Comparison of ENCODE assay signal across 8 cellular contexts in genomic region chr11:87352759-87353707, GRCh38.
DNase-seq lines count a peak whose midpoint lies in the region; ATAC-seq and TF ChIP-seq lines count a peak whose summit lies in the region.

No MANE protein-coding gene starts in this region.

- peaks cover 5% of the 10 kb centered on the region for H3K27me3 Mint-ChIP-seq in nephron (ENCODE audit: low read depth)

- H3K4me2 ChIP-seq in OCI-LY1 (ENCODE audit: low read length) = no peak overlapping the region

- no peak for TF ChIP-seq POLR2A in esophagus muscularis mucosa (IDR thresholded peaks at IDR 0.05; ENCODE audit: low read depth)

- no peaks in the 10 kb centered on the region for H3F3A ChIP-seq in OCI-LY1 (ENCODE audit: insufficient read depth, low read length)

- TF ChIP-seq CTCF in HL-60 (IDR thresholded peaks at IDR 0.05; ENCODE audit: insufficient read depth, low read length) (peak; percentile 98), OCI-LY1 (IDR thresholded peaks at IDR 0.05; ENCODE audit: low read length) (peak; percentile 94), esophagus muscularis mucosa (IDR thresholded peaks at IDR 0.05) (peak in 2 of 3 experiments; percentile 96 to 99), nephron (IDR thresholded peaks at IDR 0.05; ENCODE audit: unreplicated experiment in 3 of 3) (peak; percentile 99)

- no peak overlapping the region for H2AFZ ChIP-seq in OCI-LY1 (ENCODE audit: low read length)

- H4K20me1 ChIP-seq in OCI-LY1 (ENCODE audit: insufficient read depth, low read length) = no peaks in the 10 kb centered on the region

- H3K27ac ChIP-seq in HL-60 (replicated peaks) (no peak overlapping the region), OCI-LY1 (ENCODE audit: low read depth, low read length, poor library complexity, severe bottlenecking) (no peak overlapping the region), esophagus muscularis mucosa (replicated peaks in 1 of 4) (no peak overlapping the region)

- no peak overlapping the region for H3K4me3 Mint-ChIP-seq in nephron

- no peaks in the 10 kb centered on the region for H3K9me3 Mint-ChIP-seq in nephron

- peak; percentile 34 for DNase-seq in DMS114 treated with DMSO at 0.1 percent for 48 hours (lab: John Stamatoyannopoulos, UW; ENCODE audit: unreplicated experiment)
- peak; percentile 49 to 67 for DNase-seq in HL-60 (ENCODE audit: low read depth in 1 of 2, low spot score in 1 of 2)
- peak; percentile 77 for DNase-seq in activated T-cell treated with anti-CD3 and anti-CD28 coated beads for 24 hours (ENCODE audit: low read depth)
- no peak for DNase-seq in esophagus muscularis mucosa (ENCODE audit: extremely low spot score)
- peak; percentile 70 for DNase-seq in stimulated activated naive CD4-positive, alpha-beta T cell treated with Interleukin-2 at 50 U/mL for 16 hours (lab: John Stamatoyannopoulos, UW)

- H3K9me3 ChIP-seq in OCI-LY1 (ENCODE audit: low read length) (no peaks in the 10 kb centered on the region), esophagus muscularis mucosa (no peaks in the 10 kb centered on the region)

- no peaks in the 10 kb centered on the region for H3K36me3 ChIP-seq in OCI-LY1 (ENCODE audit: insufficient read depth, low read length)
- H3K36me3 ChIP-seq in esophagus muscularis mucosa = no peaks in the 10 kb centered on the region

- no peak for TF ChIP-seq EP300 in esophagus muscularis mucosa (IDR thresholded peaks at IDR 0.05)

- WGBS in esophagus muscularis mucosa = 41% methylated on average over 12 of the region's 26 CpGs

- H3K4me3 ChIP-seq in HL-60 (replicated peaks; ENCODE audit: insufficient read depth, low read length) (no peak overlapping the region), OCI-LY1 (ENCODE audit: low read depth, low read length, poor library complexity, severe bottlenecking) (no peak overlapping the region), esophagus muscularis mucosa (no peak overlapping the region)

- H3K36me3 Mint-ChIP-seq in nephron (ENCODE audit: low read depth) = no peaks in the 10 kb centered on the region

- intact Hi-C loops in esophagus muscularis mucosa (cut with DNase I) = loop anchor here (10.0 kb wide), 1 partner anchor 1202 kb away; no protein-coding TSS in a partner anchor

- peak overlapping the region; percentile 17 to 94 (median 92) for H3K27ac Mint-ChIP-seq in nephron

- no peaks in the 10 kb centered on the region for H3K4me1 ChIP-seq in OCI-LY1 (ENCODE audit: insufficient read depth, low read length, severe bottlenecking)
- peaks cover 15 to 32% (median 23%) of the 10 kb centered on the region in 4 donors for H3K4me1 ChIP-seq in esophagus muscularis mucosa

- H3K9ac ChIP-seq in OCI-LY1 (ENCODE audit: low read length) = no peak overlapping the region

- peaks cover 25% of the 10 kb centered on the region for H3K4me1 Mint-ChIP-seq in nephron

- peak; percentile 95 for ATAC-seq in GM21367 (IDR thresholded peaks at IDR 0.05; ENCODE audit: unreplicated experiment)

- no peaks in the 10 kb centered on the region for H3K9me2 ChIP-seq in OCI-LY1 (ENCODE audit: low read depth, low read length)

- H3K27me3 ChIP-seq in HL-60 (ENCODE audit: insufficient read depth, poor library complexity, severe bottlenecking) (no peaks in the 10 kb centered on the region), OCI-LY1 (ENCODE audit: insufficient read depth, low read length) (no peaks in the 10 kb centered on the region), esophagus muscularis mucosa (no peaks in the 10 kb centered on the region)

- no peaks in the 10 kb centered on the region for H3K79me2 ChIP-seq in OCI-LY1 (ENCODE audit: insufficient read depth, low read length)
